9 cellular contexts compared by ENCODE assay signal in genomic region chr7:79282051-79282694, GRCh38.
DNase-seq lines count a peak whose midpoint lies in the region; ATAC-seq, FAIRE-seq and TF ChIP-seq lines count a peak whose summit lies in the region.
"Had no signal": no experiment of that assay in that cellular context is flagged by ENCODE, and none has a peak within 500 bp of the region (broad histone marks: within the 10 kb centered on the region; RNA-seq: fewer than 3 reads in every experiment).

No MANE protein-coding gene starts in this region.

- H3K9me3 ChIP-seq in hepatocyte (ENCODE audit: low read depth) = no peaks in the 10 kb centered on the region
- H3K9me3 ChIP-seq in tibial artery = no peaks in the 10 kb centered on the region
- no peaks in the 10 kb centered on the region for H3K9me3 ChIP-seq in small intestine (ENCODE audit: control insufficient read depth, low read depth)

- intact Hi-C loops in tibial artery (cut with DNase I; ENCODE audit: low total_unique reads) = no loop called here

- H3K4me1 ChIP-seq in hepatocyte (ENCODE audit: insufficient read depth) = peaks cover 17% of the 10 kb centered on the region
- peaks cover 0 to 17% (median 2%) of the 10 kb centered on the region in 4 donors for H3K4me1 ChIP-seq in tibial artery
- H3K4me1 ChIP-seq in small intestine (ENCODE audit: control insufficient read depth in 2 of 2, insufficient read depth in 1 of 2, low read depth in 1 of 2, low read length in 1 of 2) = no peaks in the 10 kb centered on the region

- H3K4me2 ChIP-seq in hepatocyte = peak overlapping the region; percentile 48

- DNase-seq in NCI-H510A treated with DMSO at 0.1 percent for 48 hours (lab: John Stamatoyannopoulos, UW) (peak; percentile 22), NCI-H510A (lab: John Stamatoyannopoulos, UW) (no peak), SW480 (ENCODE audit: low spot score) (peak; percentile 45), hepatocyte (ENCODE audit: low spot score) (peak; percentile 60), tibial artery (no peak), hepatic stellate cell (ENCODE audit: low spot score) (no peak), small intestine (no peak)

- no peaks in the 10 kb centered on the region for H3K36me3 ChIP-seq in hepatocyte (replicated peaks; ENCODE audit: insufficient read depth, low read depth)
- H3K36me3 ChIP-seq in tibial artery = no peaks in the 10 kb centered on the region
- no peaks in the 10 kb centered on the region for H3K36me3 ChIP-seq in small intestine (ENCODE audit: control insufficient read depth in 2 of 2, insufficient read depth in 2 of 2, low read length in 2 of 2)

- H3K27ac ChIP-seq in hepatocyte (no peak overlapping the region), tibial artery (no peak overlapping the region), small intestine (ENCODE audit: low read depth in 1 of 2, low read length in 1 of 2) (no peak overlapping the region)
- H3K27ac ChIP-seq: skin epidermis had no signal

- H3K4me3 ChIP-seq in hepatocyte (no peak overlapping the region), tibial artery (no peak overlapping the region), small intestine (ENCODE audit: low read depth in 1 of 2, low read length in 2 of 2) (no peak overlapping the region)
- H3K4me3 ChIP-seq: skin epidermis had no signal

- no peak for FAIRE-seq in small intestine (lab: Jason Lieb, UNC)

- no peaks in the 10 kb centered on the region for H3K79me2 ChIP-seq in hepatocyte

- no peaks in the 10 kb centered on the region for H3K27me3 ChIP-seq in hepatocyte
- H3K27me3 ChIP-seq in tibial artery = no peaks in the 10 kb centered on the region
- no peaks in the 10 kb centered on the region for H3K27me3 ChIP-seq in small intestine (ENCODE audit: control insufficient read depth in 2 of 2, insufficient read depth in 2 of 2, low read length in 2 of 2)

- TF ChIP-seq CTCF in hepatocyte (IDR thresholded peaks at IDR 0.05; ENCODE audit: poor library complexity) = peak; percentile 53
- peak; percentile 14 for TF ChIP-seq CTCF in tibial artery (IDR thresholded peaks at IDR 0.05)

- no peaks in the 10 kb centered on the region for H4K20me1 ChIP-seq in hepatocyte (ENCODE audit: insufficient read depth, poor library complexity, severe bottlenecking)

- no peaks in the 10 kb centered on the region for H3K9me2 ChIP-seq in hepatocyte (replicated peaks; ENCODE audit: insufficient read depth)

- WGBS in hepatocyte (ENCODE audit: low lambda C conversion rate, missing lambda C conversion rate) = 20% methylated on average over 7 of the region's 7 CpGs
- 11 to 22% (median 18%) methylated on average over 7 of the region's 7 CpGs for WGBS in small intestine, 3 donors

- no peak overlapping the region for H2AFZ ChIP-seq in hepatocyte

- no peak for ATAC-seq in GM21619 (IDR thresholded peaks at IDR 0.05; ENCODE audit: unreplicated experiment)

Comparison
In these comparisons a context has a peak if more than half of its experiments do, and no peak if none do; other contexts are left out.
1. DNase-seq: peak in NCI-H510A treated with DMSO at 0.1 percent for 48 hours (single experiment), SW480 (single experiment) and hepatocyte (single experiment); none in NCI-H510A (single experiment), tibial artery (0 of 2), hepatic stellate cell (single experiment) and small intestine (single experiment).